7 cellular contexts compared by ENCODE assay signal in the genomic region with DNA sequence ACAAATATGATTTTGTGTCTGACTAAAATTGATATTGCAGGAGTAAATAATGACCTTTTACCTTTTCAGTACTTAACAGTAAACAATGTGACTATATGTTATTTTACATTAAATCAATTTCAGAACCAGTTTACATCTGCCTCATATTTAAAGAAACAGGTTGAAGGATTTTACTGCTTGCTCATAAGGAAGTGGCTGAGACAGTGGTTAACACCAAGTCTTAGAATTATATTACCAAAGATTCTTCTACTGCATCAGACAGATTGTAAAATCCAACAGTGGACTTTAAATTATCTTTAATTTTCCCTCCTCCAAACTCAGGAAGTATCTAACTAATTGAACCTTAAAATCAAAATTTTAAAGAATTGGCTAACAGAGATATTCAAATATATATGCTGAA.
"Had no signal": no experiment of that assay in that cellular context is flagged by ENCODE, and none has a peak within 500 bp of the region (broad histone marks: within the 10 kb centered on the region; RNA-seq: fewer than 3 reads in every experiment).

No MANE protein-coding gene starts in this region.

- H3K4me3 ChIP-seq: GM12878 had no signal

- DNase-seq: GDM1, GF-D8 had no signal

- FAIRE-seq: GM12878, GM12891, GM12892, GM18507, GM19239 had no signal

- ATAC-seq: GM12878 had no signal
